Comparison of ENCODE assay signal across 7 cellular contexts in the genomic region with DNA sequence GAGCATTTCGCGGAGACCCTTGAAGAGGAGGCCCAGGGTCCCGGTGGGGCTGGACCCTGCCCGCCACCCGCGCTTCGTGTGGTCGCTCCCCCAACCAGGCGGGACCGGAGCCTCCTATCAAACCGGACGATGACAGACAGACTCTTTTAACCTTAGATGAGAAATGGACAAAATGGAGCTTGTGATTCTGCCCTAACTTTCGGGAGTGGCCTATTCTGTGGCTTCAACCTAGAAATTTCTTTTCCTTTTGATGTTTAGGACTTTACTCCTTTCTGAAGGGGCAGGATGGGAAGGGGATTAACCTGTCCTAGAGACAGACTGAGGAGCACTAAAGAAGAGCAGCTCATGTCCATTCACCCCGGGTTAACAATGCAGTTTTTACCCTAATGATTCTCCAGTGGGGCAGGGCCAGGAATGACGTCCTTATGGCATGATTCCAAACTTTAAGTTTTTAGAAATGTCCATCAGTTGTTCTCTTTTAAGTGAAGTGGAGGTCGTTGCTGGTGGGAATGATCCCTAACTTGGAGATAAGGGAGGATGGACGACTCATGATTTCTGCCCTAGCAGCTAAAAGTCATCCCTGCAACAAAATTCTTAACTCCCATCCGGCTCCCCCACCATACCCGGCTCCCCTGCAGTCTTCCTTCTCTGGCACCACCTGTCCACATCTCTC. TPM values are rescaled to one million over a fixed set of nuclear protein-coding genes. Genes with fewer than 3 reads are reported as not detected.
DNase-seq lines count a peak whose midpoint lies in the region; ATAC-seq and TF ChIP-seq lines count a peak whose summit lies in the region.

No MANE protein-coding gene starts in this region.

- no peaks in the 10 kb centered on the region for H3K9me3 Mint-ChIP-seq in nephron

- DNase-seq in T-helper 17 cell = no peak
- no peak for DNase-seq in esophagus muscularis mucosa (ENCODE audit: extremely low spot score)
- DNase-seq in DMS79 (lab: John Stamatoyannopoulos, UW) = no peak
- no peak for DNase-seq in COR-L47 (lab: John Stamatoyannopoulos, UW)

- H3K4me1 Mint-ChIP-seq in T-helper 17 cell (peaks cover 18% of the 10 kb centered on the region), nephron (peaks cover 16% of the 10 kb centered on the region)

- no peaks in the 10 kb centered on the region for H3K27me3 Mint-ChIP-seq in T-helper 17 cell
- no peaks in the 10 kb centered on the region for H3K27me3 Mint-ChIP-seq in nephron (ENCODE audit: low read depth)

- intact Hi-C loops in esophagus muscularis mucosa (cut with DNase I) = loop anchor here (10.0 kb wide), 1 partner anchor 654 kb away; the partner anchor contains the start of gene SMC2

- peak overlapping the region; percentile 81 to 95 (median 92) for H3K27ac ChIP-seq in esophagus muscularis mucosa (replicated peaks in 1 of 4)

- peaks cover 11 to 23% (median 19%) of the 10 kb centered on the region in 4 donors for H3K4me1 ChIP-seq in esophagus muscularis mucosa

- TF ChIP-seq EP300 in esophagus muscularis mucosa (IDR thresholded peaks at IDR 0.05) = no peak

- H3K9me3 ChIP-seq in T-helper 17 cell (ENCODE audit: control insufficient read depth, low read length, poor library complexity, severe bottlenecking) (no peaks in the 10 kb centered on the region), esophagus muscularis mucosa (no peaks in the 10 kb centered on the region)

- TF ChIP-seq CTCF in esophagus muscularis mucosa (IDR thresholded peaks at IDR 0.05) = no peak
- TF ChIP-seq CTCF in nephron (IDR thresholded peaks at IDR 0.05; ENCODE audit: unreplicated experiment in 3 of 3) = no peak

- H3K27me3 ChIP-seq in esophagus muscularis mucosa = no peaks in the 10 kb centered on the region

- peak overlapping the region; percentile 65 to 98 (median 84) for H3K4me3 ChIP-seq in esophagus muscularis mucosa

- H3K4me3 Mint-ChIP-seq in T-helper 17 cell (peak overlapping the region; percentile 98), nephron (peak overlapping the region; percentile 94 to 96 (median 94))

- WGBS in esophagus muscularis mucosa = 31% methylated on average over 7 of the region's 19 CpGs

- peak; percentile 5 for ATAC-seq in GM18502 (IDR thresholded peaks at IDR 0.05; ENCODE audit: poor library complexity, unreplicated experiment)
- peak; percentile 1 for ATAC-seq in HG02981 (IDR thresholded peaks at IDR 0.05; ENCODE audit: unreplicated experiment)
- no peak for ATAC-seq in T-helper 17 cell

- H3K36me3 Mint-ChIP-seq in T-helper 17 cell (ENCODE audit: low read depth) = peaks cover 2% of the 10 kb centered on the region
- peaks cover 16% of the 10 kb centered on the region for H3K36me3 Mint-ChIP-seq in nephron (ENCODE audit: low read depth)

- peak overlapping the region; percentile 98 for H3K27ac Mint-ChIP-seq in T-helper 17 cell
- peak overlapping the region; percentile 86 to 97 (median 97) for H3K27ac Mint-ChIP-seq in nephron

- H3K36me3 ChIP-seq in esophagus muscularis mucosa = peaks cover 0 to 24% (median 11%) of the 10 kb centered on the region in 4 donors

- TF ChIP-seq POLR2A in esophagus muscularis mucosa (IDR thresholded peaks at IDR 0.05; ENCODE audit: low read depth) = no peak

RNA-seq across cellular contexts. Expression of gene NIPSNAP3A, which starts 1.0 kb away (rescaled TPM):
- 1 to 10 TPM; 8.3 to 8.8 TPM for total RNA-seq in T-helper 17 cell
- 10 to 100 TPM; 19.0 to 33.3 (median 29.7) TPM for total RNA-seq in esophagus muscularis mucosa

RNA-seq across cellular contexts. Expression of gene NIPSNAP3B, which starts 15.4 kb away (rescaled TPM):
- total RNA-seq in T-helper 17 cell = 1 to 10 TPM; 1.1 to 1.5 TPM
- total RNA-seq in esophagus muscularis mucosa = 1 to 10 TPM in 3 of 4 donors, under 1 TPM in 1; 0.42 to 5.1 (median 2.9) TPM

RNA-seq across cellular contexts. Expression of gene OR13D1, which starts 54.2 kb away (rescaled TPM):
- total RNA-seq in T-helper 17 cell = not detected
- not detected for total RNA-seq in esophagus muscularis mucosa
